In the genomic region with DNA sequence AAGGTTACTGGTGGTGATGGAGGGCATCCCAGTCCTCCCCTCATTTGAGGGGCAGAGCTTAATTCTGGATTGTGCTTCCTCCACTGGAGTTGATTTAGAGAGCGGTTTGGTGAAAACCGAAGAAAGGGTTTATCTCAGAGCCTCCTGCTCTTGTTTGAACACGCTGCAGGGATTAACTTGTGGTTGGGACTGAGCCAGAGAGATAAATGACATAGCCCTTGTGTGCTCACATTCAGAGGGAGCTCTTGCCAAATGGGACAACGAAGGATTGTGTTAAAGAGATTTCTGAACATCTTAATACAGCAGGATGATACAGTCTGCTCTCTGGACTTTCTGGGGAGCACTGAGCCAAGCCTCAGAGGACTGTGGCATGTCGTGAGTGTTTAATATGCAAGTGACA, we compare ENCODE assay signal across 12 cellular contexts.
DNase-seq lines count a peak whose midpoint lies in the region; ATAC-seq and TF ChIP-seq lines count a peak whose summit lies in the region.
"Had no signal": no experiment of that assay in that cellular context is flagged by ENCODE, and none has a peak within 500 bp of the region (broad histone marks: within the 10 kb centered on the region; RNA-seq: fewer than 3 reads in every experiment).

No MANE protein-coding gene starts in this region.

- H3K4me1 Mint-ChIP-seq in MCF 10A (ENCODE audit: insufficient read depth, unreplicated experiment) = peaks cover 28% of the 10 kb centered on the region

- H3K9me3 Mint-ChIP-seq in MCF 10A (ENCODE audit: unreplicated experiment) = no peaks in the 10 kb centered on the region

- H3K27me3 Mint-ChIP-seq in MCF 10A (ENCODE audit: insufficient read depth, unreplicated experiment) = no peaks in the 10 kb centered on the region
- H3K27me3 Mint-ChIP-seq: T-helper 17 cell had no signal

- H3K36me3 Mint-ChIP-seq in MCF 10A (ENCODE audit: insufficient read depth, unreplicated experiment) = no peaks in the 10 kb centered on the region

- WGBS in testis, 2 donors = 28 to 45% methylated on average over 4 to 5 of the region's 5 CpGs

- intact Hi-C loops in MCF 10A (cut with micrococcal nuclease) (no loop called here), breast epithelium (cut with DNase I; ENCODE audit: low total_unique reads) (no loop called here), testis (cut with DNase I; ENCODE audit: low total_unique reads) (no loop called here), upper lobe of right lung (cut with DNase I) (no loop called here)

- H3K4me3 Mint-ChIP-seq in MCF 10A (ENCODE audit: unreplicated experiment) = no peak overlapping the region
- H3K4me3 Mint-ChIP-seq: T-helper 17 cell had no signal

- ATAC-seq in upper lobe of right lung = no peak
- ATAC-seq: T-helper 17 cell had no signal

- H3K4me1 ChIP-seq in breast epithelium = no peaks in the 10 kb centered on the region
- H3K4me1 ChIP-seq in testis = peaks cover 8% of the 10 kb centered on the region
- H3K4me1 ChIP-seq in upper lobe of right lung = peaks cover 18% of the 10 kb centered on the region

- TF ChIP-seq POLR2A in breast epithelium (IDR thresholded peaks at IDR 0.05) (no peak), testis (IDR thresholded peaks at IDR 0.05) (no peak)

- H3K4me3 ChIP-seq in breast epithelium (no peak overlapping the region), fibroblast of villous mesenchyme (ENCODE audit: low read depth, low read length) (no peak overlapping the region), testis (no peak overlapping the region), upper lobe of right lung (no peak overlapping the region)

- POLR2A ChIA-PET in MCF 10A (lab: Yijun Ruan, JAX) = interaction anchor here (1.0 to 1.2 kb wide), 2 partner anchors 17 to 292 kb away, joined by 3 to 5 read pairs; no protein-coding TSS in a partner anchor

- H3K9me3 ChIP-seq in breast epithelium = peaks cover 0 to 6% of the 10 kb centered on the region in 2 donors
- H3K9me3 ChIP-seq in testis = no peaks in the 10 kb centered on the region
- no peaks in the 10 kb centered on the region for H3K9me3 ChIP-seq in upper lobe of right lung

- no peak overlapping the region for H3K27ac Mint-ChIP-seq in MCF 10A (ENCODE audit: low read depth, unreplicated experiment)
- H3K27ac Mint-ChIP-seq: activated T-helper 2 cell treated with anti-CD3 and anti-CD28 coated beads, Interferon-gamma antibody, Interleukin-2, Interleukin-4, amounts not matched to agents 10 μg/mL and 5 μg/mL and 100 μg/mL, durations not matched to agents 14 hours and 24 hours and 36 hours; T-helper 17 cell had no signal

- CTCF ChIA-PET in MCF 10A (lab: Yijun Ruan, JAX) = interaction anchor here (0.9 to 1.1 kb wide), 2 partner anchors 9 to 67 kb away, joined by 3 to 5 read pairs; no protein-coding TSS in a partner anchor

- DNase-seq in MCF 10A (ENCODE audit: unreplicated experiment) = peak; percentile 52
- no peak for DNase-seq in breast epithelium (ENCODE audit: low spot score in 2 of 2)
- DNase-seq in SHP77 treated with DMSO at 0.1 percent for 48 hours (lab: John Stamatoyannopoulos, UW) = peak; percentile 94
- peak; percentile 92 for DNase-seq in fibroblast of villous mesenchyme (ENCODE audit: low read depth)
- peak; percentile 68 for DNase-seq in testis
- DNase-seq in putamen (ENCODE audit: low spot score) = no peak
- DNase-seq in upper lobe of right lung = no peak
- DNase-seq in Kasumi-1 (lab: John Stamatoyannopoulos, UW) = no peak
- DNase-seq: ACHN; effector CD4-positive, alpha-beta T cell; T-helper 17 cell had no signal

- H3K36me3 ChIP-seq in breast epithelium (no peaks in the 10 kb centered on the region), testis (ENCODE audit: low read depth, missing control alignments) (no peaks in the 10 kb centered on the region), upper lobe of right lung (no peaks in the 10 kb centered on the region)

- no peak overlapping the region for H3K27ac ChIP-seq in breast epithelium
- no peak overlapping the region for H3K27ac ChIP-seq in testis
- H3K27ac ChIP-seq in upper lobe of right lung = no peak overlapping the region

- BruUV-seq in MCF 10A (replicated peaks; lab: Mats Ljungman, UMichigan) = no TSS peak

- no peaks in the 10 kb centered on the region for H3K27me3 ChIP-seq in breast epithelium
- no peaks in the 10 kb centered on the region for H3K27me3 ChIP-seq in testis
- no peaks in the 10 kb centered on the region for H3K27me3 ChIP-seq in upper lobe of right lung

- no peak for TF ChIP-seq CTCF in MCF 10A (IDR thresholded peaks at IDR 0.05; ENCODE audit: unreplicated experiment)
- no peak for TF ChIP-seq CTCF in breast epithelium (IDR thresholded peaks at IDR 0.05)
- TF ChIP-seq CTCF in fibroblast of villous mesenchyme (IDR thresholded peaks at IDR 0.05; ENCODE audit: insufficient read depth, low read depth, low read length) = no peak
- no peak for TF ChIP-seq CTCF in testis (IDR thresholded peaks at IDR 0.05)
- no peak for TF ChIP-seq CTCF in upper lobe of right lung (IDR thresholded peaks at IDR 0.05)

Comparison
In these comparisons a context has a peak if more than half of its experiments do, and no peak if none do; other contexts are left out.
1. DNase-seq: peak in MCF 10A (single experiment), SHP77 treated with DMSO at 0.1 percent for 48 hours (single experiment), fibroblast of villous mesenchyme (single experiment) and testis (single experiment); none in breast epithelium (0 of 2), putamen (single experiment), upper lobe of right lung (single experiment) and Kasumi-1 (0 of 2).